10 cellular contexts compared by ENCODE assay signal in the genomic region with DNA sequence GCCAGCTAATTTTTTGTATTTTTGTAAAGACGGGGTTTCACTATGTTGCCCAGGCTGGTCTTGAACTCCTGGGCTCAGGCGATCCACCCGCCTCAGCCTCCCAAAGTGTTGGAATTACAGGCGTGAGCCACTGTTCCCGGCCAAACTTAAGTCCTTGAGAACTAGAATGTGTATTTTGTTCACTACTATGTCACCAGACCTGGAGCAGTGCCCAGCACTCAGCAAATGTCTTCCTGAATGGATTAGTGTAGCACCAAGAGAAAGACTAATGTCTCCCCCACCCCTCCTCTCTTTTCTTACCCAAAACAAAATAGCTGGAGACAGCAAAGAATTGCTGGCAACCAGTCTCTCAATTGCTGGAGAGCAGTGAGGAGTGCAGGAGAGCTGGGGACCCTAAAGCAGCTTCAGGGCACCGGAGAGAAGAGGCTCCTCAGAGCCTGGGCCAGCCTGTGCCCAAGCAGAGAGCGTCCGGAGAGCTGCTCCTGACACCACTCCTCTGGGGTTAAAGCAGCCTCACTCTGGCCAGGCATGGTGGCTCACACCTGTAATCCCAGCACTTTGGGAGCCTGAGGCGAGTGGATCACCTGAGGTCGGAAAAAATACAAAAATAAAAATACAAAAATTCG. TPM values are rescaled to one million over a fixed set of nuclear protein-coding genes. Genes with fewer than 3 reads are reported as not detected.
DNase-seq lines count a peak whose midpoint lies in the region; ATAC-seq and TF ChIP-seq lines count a peak whose summit lies in the region.
"Had no signal": no experiment of that assay in that cellular context is flagged by ENCODE, and none has a peak within 500 bp of the region (broad histone marks: within the 10 kb centered on the region; RNA-seq: fewer than 3 reads in every experiment).

No MANE protein-coding gene starts in this region.

- CTCF ChIA-PET in naive thymus-derived CD4-positive, alpha-beta T cell (lab: Charles Lee) = no interaction called here

- no peaks in the 10 kb centered on the region for H3K9me3 Mint-ChIP-seq in osteocyte (ENCODE audit: unreplicated experiment)
- no peaks in the 10 kb centered on the region for H3K9me3 Mint-ChIP-seq in naive thymus-derived CD4-positive, alpha-beta T cell

- ATAC-seq in GM21381 (IDR thresholded peaks at IDR 0.05; ENCODE audit: unreplicated experiment) (no peak), GM21447 (IDR thresholded peaks at IDR 0.05; ENCODE audit: unreplicated experiment) (no peak)
- no peak for ATAC-seq in naive thymus-derived CD4-positive, alpha-beta T cell
- ATAC-seq: left colon had no signal

- POLR2A ChIA-PET in naive thymus-derived CD4-positive, alpha-beta T cell (lab: Charles Lee) = no interaction called here

- intact Hi-C loops in adrenal gland (cut with DNase I) = loop anchor here in 1 of 2 donors (10.0 kb wide), 1 partner anchor 57 kb away; the partner anchor contains the start of gene BCL2L13
- intact Hi-C loops in naive thymus-derived CD4-positive, alpha-beta T cell (cut with micrococcal nuclease) = no loop called here

- no peak for TF ChIP-seq CTCF in adrenal gland (IDR thresholded peaks at IDR 0.05)
- TF ChIP-seq CTCF in osteocyte (IDR thresholded peaks at IDR 0.05) = no peak

- no peak overlapping the region for H3K4me3 ChIP-seq in adrenal gland
- H3K4me3 ChIP-seq in naive thymus-derived CD4-positive, alpha-beta T cell (ENCODE audit: low read length) = no peak overlapping the region
- H3K4me3 ChIP-seq: SJSA1 had no signal

- peak overlapping the region; percentile 56 for H3K27ac Mint-ChIP-seq in osteocyte (ENCODE audit: unreplicated experiment)
- no peak overlapping the region for H3K27ac Mint-ChIP-seq in naive thymus-derived CD4-positive, alpha-beta T cell

- peaks cover 19% of the 10 kb centered on the region for H3K4me1 Mint-ChIP-seq in osteocyte (ENCODE audit: unreplicated experiment)
- no peaks in the 10 kb centered on the region for H3K4me1 Mint-ChIP-seq in naive thymus-derived CD4-positive, alpha-beta T cell

- H3K4me3 Mint-ChIP-seq in osteocyte (ENCODE audit: unreplicated experiment) = no peak overlapping the region
- H3K4me3 Mint-ChIP-seq in naive thymus-derived CD4-positive, alpha-beta T cell = no peak overlapping the region

- 55 to 60% (median 59%) methylated on average over 8 to 11 of the region's 11 CpGs for WGBS in adrenal gland, 4 donors

- H3K36me3 Mint-ChIP-seq in osteocyte (ENCODE audit: unreplicated experiment) = no peaks in the 10 kb centered on the region
- H3K36me3 Mint-ChIP-seq in naive thymus-derived CD4-positive, alpha-beta T cell = no peaks in the 10 kb centered on the region

- H3K4me1 ChIP-seq in adrenal gland (replicated peaks in 1 of 2) = no peaks in the 10 kb centered on the region
- no peaks in the 10 kb centered on the region for H3K4me1 ChIP-seq in naive thymus-derived CD4-positive, alpha-beta T cell (ENCODE audit: control insufficient read depth in 2 of 2, insufficient read depth in 2 of 2, low read length in 2 of 2)

- peak; percentile 78 for DNase-seq in Daoy (ENCODE audit: low read depth)
- peak; percentile 51 to 93 (median 82) for DNase-seq in adrenal gland
- DNase-seq in globus pallidus (ENCODE audit: low spot score) = peak; percentile 85
- no peak for DNase-seq in osteocyte (ENCODE audit: extremely low spot score, unreplicated experiment)
- DNase-seq in NCI-H146 treated with DMSO at 0.1 percent for 48 hours (lab: John Stamatoyannopoulos, UW; ENCODE audit: unreplicated experiment) = no peak
- no peak for DNase-seq in naive thymus-derived CD4-positive, alpha-beta T cell

- H3K36me3 ChIP-seq in adrenal gland (replicated peaks in 1 of 2) = no peaks in the 10 kb centered on the region
- no peaks in the 10 kb centered on the region for H3K36me3 ChIP-seq in naive thymus-derived CD4-positive, alpha-beta T cell (ENCODE audit: control insufficient read depth in 2 of 3, insufficient read depth in 3 of 3, low read length in 3 of 3)
- H3K36me3 ChIP-seq: SJSA1 had no signal

- H3K27me3 ChIP-seq in adrenal gland = no peaks in the 10 kb centered on the region
- H3K27me3 ChIP-seq in naive thymus-derived CD4-positive, alpha-beta T cell (ENCODE audit: control insufficient read depth in 2 of 2, insufficient read depth in 2 of 2, low read length in 2 of 2) = no peaks in the 10 kb centered on the region
- H3K27me3 ChIP-seq: SJSA1 had no signal

- TF ChIP-seq POLR2A in adrenal gland (IDR thresholded peaks at IDR 0.05) = no peak

- H3K27me3 Mint-ChIP-seq in osteocyte (ENCODE audit: unreplicated experiment) = no peaks in the 10 kb centered on the region
- peaks cover 0 to 5% (median 2%) of the 10 kb centered on the region in 5 donors for H3K27me3 Mint-ChIP-seq in naive thymus-derived CD4-positive, alpha-beta T cell

- peak overlapping the region in 2 of 5 donors; percentile 38 to 42 for H3K27ac ChIP-seq in adrenal gland
- H3K27ac ChIP-seq in naive thymus-derived CD4-positive, alpha-beta T cell (ENCODE audit: low read depth, low read length) = no peak overlapping the region
- H3K27ac ChIP-seq: SJSA1 had no signal

- no peaks in the 10 kb centered on the region for H3K9me3 ChIP-seq in adrenal gland (replicated peaks in 1 of 3)
- no peaks in the 10 kb centered on the region for H3K9me3 ChIP-seq in naive thymus-derived CD4-positive, alpha-beta T cell (ENCODE audit: control insufficient read depth in 2 of 3, low read length in 3 of 3)
- H3K9me3 ChIP-seq: SJSA1 had no signal

RNA-seq across cellular contexts. Expression of gene SLC25A18, which starts 14.9 kb away (rescaled TPM):
- 1.3 and 1.5 TPM in 2 replicates for total RNA-seq in Daoy (2014; rRNA removed; shearing (Covaris generic))
- total RNA-seq in adrenal gland (1 to 10 TPM in 4 of 8 donors, under 1 TPM in 3, not detected in 1; 0.23 to 3.1 (median 1.4) TPM), osteocyte (not detected in 2 replicates)
- 1 to 10 TPM in 2 of 3 donors, under 1 TPM in 1; 0.16 to 2.5 (median 2.3) TPM for polyA plus RNA-seq in adrenal gland
- not detected for total RNA-seq in naive thymus-derived CD4-positive, alpha-beta T cell
- polyA plus RNA-seq in naive thymus-derived CD4-positive, alpha-beta T cell = under 1 TPM in 1 of 2 donors, not detected in 1; 0.08 TPM
- total RNA-seq: left colon, SJSA1 had no signal

RNA-seq across cellular contexts. Expression of gene ATP6V1E1, which starts 50.3 kb away (rescaled TPM):
- total RNA-seq in Daoy (2014; rRNA removed; shearing (Covaris generic)) = 123 and 124 TPM in 2 replicates
- total RNA-seq in adrenal gland (100 to 1,000 TPM; 137 to 245 (median 184) TPM), osteocyte (119 and 123 TPM in 2 replicates)
- 100 to 1,000 TPM in 1 of 3 donors, 10 to 100 TPM in 2; 88.1 to 388 (median 91.5) TPM for polyA plus RNA-seq in adrenal gland
- 100 to 1,000 TPM in 1 of 5 experiments, 10 to 100 TPM in 4; 51.0 to 101 (median 80.4) TPM for total RNA-seq in naive thymus-derived CD4-positive, alpha-beta T cell
- polyA plus RNA-seq in naive thymus-derived CD4-positive, alpha-beta T cell = 100 to 1,000 TPM in 1 of 2 donors, 10 to 100 TPM in 1; 92.2 to 120 TPM

Comparison
In these comparisons a context has a peak if more than half of its experiments do, and no peak if none do; other contexts are left out.
1. DNase-seq: peak in Daoy (single experiment), adrenal gland (7 of 7) and globus pallidus (single experiment); none in osteocyte (single experiment), NCI-H146 treated with DMSO at 0.1 percent for 48 hours (single experiment) and naive thymus-derived CD4-positive, alpha-beta T cell (0 of 9).